ENCODE assay signal across 1 cellular context in the genomic region with DNA sequence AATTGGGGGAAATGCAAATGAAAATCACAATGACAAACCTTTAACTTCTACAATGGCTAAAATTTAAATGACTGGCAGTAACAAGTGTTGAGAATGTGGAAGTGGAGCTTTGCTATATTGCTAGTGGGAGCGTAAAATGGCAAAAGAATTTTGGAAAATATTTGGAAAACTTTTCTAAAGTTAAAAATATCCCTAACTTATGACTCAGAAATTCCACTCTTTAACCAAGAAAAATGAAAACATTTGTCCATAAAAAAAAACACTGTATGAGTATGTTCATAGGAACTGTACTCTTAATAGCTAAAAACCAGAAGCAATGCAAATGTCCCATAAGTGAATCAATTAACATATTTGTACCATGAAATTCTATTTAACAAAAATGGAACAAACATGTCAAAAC.
TF ChIP-seq lines count a peak whose summit lies in the region.

No MANE protein-coding gene starts in this region.

TF ChIP-seq in IMR-90, 13 proteins besides CTCF, POLR2A, EP300 and RAD21:
- TF ChIP-seq NFE2L2 (IDR thresholded peaks at IDR 0.05; ENCODE audit: low read depth, low read length): no peak
- TF ChIP-seq ELK1 (IDR thresholded peaks at IDR 0.05; ENCODE audit: borderline replicate concordance, low read depth, low read length): no peak
- TF ChIP-seq CHD1 (IDR thresholded peaks at IDR 0.05; ENCODE audit: low read depth, low read length): no peak
- no peak for TF ChIP-seq SMC3 (IDR thresholded peaks at IDR 0.05; ENCODE audit: low read depth, low read length)
- no peak for TF ChIP-seq BHLHE40 (IDR thresholded peaks at IDR 0.05; ENCODE audit: low read depth, low read length)
- TF ChIP-seq RCOR1 (IDR thresholded peaks at IDR 0.05; ENCODE audit: insufficient replicate concordance, low read length): no peak
- TF ChIP-seq CEBPB (IDR thresholded peaks at IDR 0.05; ENCODE audit: low read depth, low read length): no peak
- TF ChIP-seq MAFK (IDR thresholded peaks at IDR 0.05; ENCODE audit: low read depth, low read length): no peak
- TF ChIP-seq MAZ (IDR thresholded peaks at IDR 0.05; ENCODE audit: borderline replicate concordance, low read depth, low read length): no peak
- no peak for TF ChIP-seq RFX5 (IDR thresholded peaks at IDR 0.05; ENCODE audit: low read depth, low read length)
- TF ChIP-seq, protein P1, sequence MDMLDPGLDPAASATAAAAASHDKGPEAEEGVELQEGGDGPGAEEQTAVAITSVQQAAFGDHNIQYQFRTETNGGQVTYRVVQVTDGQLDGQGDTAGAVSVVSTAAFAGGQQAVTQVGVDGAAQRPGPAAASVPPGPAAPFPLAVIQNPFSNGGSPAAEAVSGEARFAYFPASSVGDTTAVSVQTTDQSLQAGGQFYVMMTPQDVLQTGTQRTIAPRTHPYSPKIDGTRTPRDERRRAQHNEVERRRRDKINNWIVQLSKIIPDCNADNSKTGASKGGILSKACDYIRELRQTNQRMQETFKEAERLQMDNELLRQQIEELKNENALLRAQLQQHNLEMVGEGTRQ (IDR thresholded peaks at IDR 0.05; ENCODE audit: low read depth, low read length): no peak
- TF ChIP-seq FOS (IDR thresholded peaks at IDR 0.05; ENCODE audit: low read depth, low read length): no peak
- TF ChIP-seq MXI1 (IDR thresholded peaks at IDR 0.05; ENCODE audit: borderline replicate concordance, low read depth, low read length): no peak
